Comparison of ENCODE assay signal across 1 cellular context in genomic region chrX:120450163-120450562, GRCh38.
TF ChIP-seq lines count a peak whose summit lies in the region.

No MANE protein-coding gene starts in this region.

TF ChIP-seq in HCT116, 20 proteins besides CTCF, POLR2A, EP300 and RAD21 (continued from another document):
- TF ChIP-seq ZBTB33 (IDR thresholded peaks at IDR 0.05; ENCODE audit: extremely low read depth, insufficient replicate concordance, low read length), result no peak
- no peak for TF ChIP-seq TCF7L2 (IDR thresholded peaks at IDR 0.05; ENCODE audit: borderline replicate concordance, extremely low read depth, insufficient read depth, insufficient read length)
- no peak for TF ChIP-seq ATF3 (IDR thresholded peaks at IDR 0.05)
- TF ChIP-seq SP1 (IDR thresholded peaks at IDR 0.05; ENCODE audit: low read depth), result no peak
- TF ChIP-seq EGR1 (IDR thresholded peaks at IDR 0.05; ENCODE audit: low read depth), result no peak
- TF ChIP-seq POLR2AphosphoS5 (IDR thresholded peaks at IDR 0.05; ENCODE audit: low read depth, low read length), result no peak
- TF ChIP-seq ELF1 (IDR thresholded peaks at IDR 0.05; ENCODE audit: borderline replicate concordance, low read depth), result no peak
- no peak for TF ChIP-seq CBX3 (IDR thresholded peaks at IDR 0.05; ENCODE audit: low read depth)
- no peak for TF ChIP-seq SRF (IDR thresholded peaks at IDR 0.05; ENCODE audit: low read depth)
- no peak for TF ChIP-seq EZH2phosphoT487 (IDR thresholded peaks at IDR 0.05; ENCODE audit: borderline replicate concordance)
- no peak for TF ChIP-seq CEBPB (IDR thresholded peaks at IDR 0.05; ENCODE audit: low read depth)
